20 cellular contexts compared by ENCODE assay signal in genomic region chr11:121488145-121488544, GRCh38. TPM values are rescaled to one million over a fixed set of nuclear protein-coding genes. Genes with fewer than 3 reads are reported as not detected.
DNase-seq lines count a peak whose midpoint lies in the region; ATAC-seq and TF ChIP-seq lines count a peak whose summit lies in the region.
"Had no signal": no experiment of that assay in that cellular context is flagged by ENCODE, and none has a peak within 500 bp of the region (broad histone marks: within the 10 kb centered on the region; RNA-seq: fewer than 3 reads in every experiment).

No MANE protein-coding gene starts in this region.

- H3K36me3 Mint-ChIP-seq in brain = peaks cover 19% of the 10 kb centered on the region
- peaks cover 15 to 87% (median 30%) of the 10 kb centered on the region in 3 donors for H3K36me3 Mint-ChIP-seq in naive thymus-derived CD8-positive, alpha-beta T cell
- peaks cover 38% of the 10 kb centered on the region for H3K36me3 Mint-ChIP-seq in type B pancreatic cell
- peaks cover 88% of the 10 kb centered on the region for H3K36me3 Mint-ChIP-seq in activated CD4-positive, alpha-beta T cell treated with anti-CD3 and anti-CD28 coated beads, Interleukin-2, amount 10 ng/mL, durations not matched to agents 7 days and 5 days (ENCODE audit: low read depth)

- H3K27me3 Mint-ChIP-seq in brain (peaks cover 3% of the 10 kb centered on the region), type B pancreatic cell (no peaks in the 10 kb centered on the region)
- no peaks in the 10 kb centered on the region for H3K27me3 Mint-ChIP-seq in naive thymus-derived CD8-positive, alpha-beta T cell
- H3K27me3 Mint-ChIP-seq in activated CD4-positive, alpha-beta T cell treated with anti-CD3 and anti-CD28 coated beads, Interleukin-2, amount 10 ng/mL, durations not matched to agents 7 days and 5 days = no peaks in the 10 kb centered on the region
- H3K27me3 Mint-ChIP-seq: CD4-positive, CD25-positive, alpha-beta regulatory T cell had no signal

- H3K9me3 Mint-ChIP-seq in brain (no peaks in the 10 kb centered on the region), type B pancreatic cell (peaks cover 5% of the 10 kb centered on the region)
- H3K9me3 Mint-ChIP-seq in naive thymus-derived CD8-positive, alpha-beta T cell = no peaks in the 10 kb centered on the region
- H3K9me3 Mint-ChIP-seq in activated CD4-positive, alpha-beta T cell treated with anti-CD3 and anti-CD28 coated beads, Interleukin-2, amount 10 ng/mL, durations not matched to agents 7 days and 5 days = no peaks in the 10 kb centered on the region
- H3K9me3 Mint-ChIP-seq: CD4-positive, CD25-positive, alpha-beta regulatory T cell had no signal

- peak; percentile 51 to 71 for ATAC-seq in left cardiac atrium
- ATAC-seq in naive thymus-derived CD8-positive, alpha-beta T cell = no peak
- ATAC-seq: GM12878, lower lobe of right lung, Right ventricle myocardium inferior had no signal

- H3K27ac Mint-ChIP-seq in brain (peak overlapping the region in 3 of 5 experiments; percentile 5 to 54 (median 14)), type B pancreatic cell (peak overlapping the region; percentile 94)
- H3K27ac Mint-ChIP-seq in naive thymus-derived CD8-positive, alpha-beta T cell = peak overlapping the region; percentile 36 to 88 (median 75)
- H3K27ac Mint-ChIP-seq in activated CD4-positive, alpha-beta T cell treated with anti-CD3 and anti-CD28 coated beads, Interleukin-2, amount 10 ng/mL, durations not matched to agents 7 days and 5 days = no peak overlapping the region

- peak overlapping the region in 1 of 5 experiments; percentile 43 for H3K4me3 Mint-ChIP-seq in brain
- no peak overlapping the region for H3K4me3 Mint-ChIP-seq in naive thymus-derived CD8-positive, alpha-beta T cell
- peak overlapping the region; percentile 76 for H3K4me3 Mint-ChIP-seq in type B pancreatic cell
- H3K4me3 Mint-ChIP-seq in activated CD4-positive, alpha-beta T cell treated with anti-CD3 and anti-CD28 coated beads, Interleukin-2, amount 10 ng/mL, durations not matched to agents 7 days and 5 days = no peak overlapping the region

- DNase-seq in left cardiac atrium (no peak), cardiac septum (ENCODE audit: low spot score) (no peak), type B pancreatic cell (ENCODE audit: extremely low spot score, unreplicated experiment) (no peak), NCI-H524 treated with DMSO at 0.1 percent for 48 hours (lab: John Stamatoyannopoulos, UW) (no peak)
- no peak for DNase-seq in naive thymus-derived CD8-positive, alpha-beta T cell
- DNase-seq in activated CD4-positive, alpha-beta T cell treated with anti-CD3 and anti-CD28 coated beads, Interleukin-2, amount 10 ng/mL, durations not matched to agents 7 days and 5 days = no peak
- DNase-seq in activated CD4-positive, alpha-beta T cell treated with anti-CD3 and anti-CD28 coated beads for 4 hours = no peak
- DNase-seq: activated CD4-positive, alpha-beta T cell treated with anti-CD3 and anti-CD28 coated beads, Interleukin-2, amount 50 U/mL, for 4 hours; CD4-positive, CD25-positive, alpha-beta regulatory T cell; DMS53; effector CD8-positive, alpha-beta T cell; glutamatergic neuron; lower lobe of right lung; NCI-H526; psoas muscle; stimulated activated CD4-positive, alpha-beta T cell treated with anti-CD3 and anti-CD28 coated beads, Interleukin-4, amount 100 ng/mL, for 1 hour; T-helper 1 cell had no signal

- POLR2A ChIA-PET in naive thymus-derived CD8-positive, alpha-beta T cell (lab: Charles Lee) = interaction anchor here (0.6 to 2.2 kb wide), 2 partner anchors 36 to 72 kb away, joined by 5 to 15 read pairs; partner anchors contain the start of genes SORL1 and SORL1-AS1
- POLR2A ChIA-PET in activated CD4-positive, alpha-beta T cell treated with anti-CD3 and anti-CD28 coated beads, Interleukin-2, amount 10 ng/mL, durations not matched to agents 7 days and 5 days (lab: Charles Lee) = no interaction called here

- H3K4me1 Mint-ChIP-seq in brain (no peaks in the 10 kb centered on the region), type B pancreatic cell (ENCODE audit: unreplicated experiment) (peaks cover 13% of the 10 kb centered on the region)
- peaks cover 49 to 75% (median 71%) of the 10 kb centered on the region in 4 donors for H3K4me1 Mint-ChIP-seq in naive thymus-derived CD8-positive, alpha-beta T cell
- H3K4me1 Mint-ChIP-seq in activated CD4-positive, alpha-beta T cell treated with anti-CD3 and anti-CD28 coated beads, Interleukin-2, amount 10 ng/mL, durations not matched to agents 7 days and 5 days = peaks cover 48% of the 10 kb centered on the region

- CTCF ChIA-PET in activated CD4-positive, alpha-beta T cell treated with anti-CD3 and anti-CD28 coated beads, Interleukin-2, amount 10 ng/mL, durations not matched to agents 7 days and 5 days (lab: Charles Lee) = interaction anchor here (1.1 kb wide), 1 partner anchor 14 kb away, joined by 3 read pairs; no protein-coding TSS in a partner anchor

- TF ChIP-seq CTCF in brain (conservative IDR thresholded peaks at IDR 0.05) = no peak
- TF ChIP-seq CTCF in type B pancreatic cell (conservative IDR thresholded peaks at IDR 0.05) = no peak

- intact Hi-C loops in left cardiac atrium (cut with DNase I) = no loop called here
- intact Hi-C loops in cardiac septum (cut with DNase I) = no loop called here

RNA-seq across cellular contexts. Expression of gene SORL1, which starts 36.0 kb away (rescaled TPM):
- 10 to 100 TPM in 1 of 2 donors, 1 to 10 TPM in 1; 9.6 to 10.6 TPM for total RNA-seq in left cardiac atrium
- 8.0 TPM for total RNA-seq in cardiac septum
- 29.0 TPM for polyA plus RNA-seq in brain (ENCODE audit: insufficient read depth, low read depth, low replicate concordance)
- total RNA-seq in naive thymus-derived CD8-positive, alpha-beta T cell = 100 to 1,000 TPM; 414 to 419 TPM
- polyA plus RNA-seq in naive thymus-derived CD8-positive, alpha-beta T cell = 100 to 1,000 TPM; 157 to 230 (median 158) TPM
- total RNA-seq in type B pancreatic cell (ENCODE audit: low replicate concordance) = 39.0 and 62.6 TPM in 2 replicates
- total RNA-seq in activated CD4-positive, alpha-beta T cell treated with anti-CD3 and anti-CD28 coated beads, Interleukin-2, amount 10 ng/mL, durations not matched to agents 7 days and 5 days = 100 to 1,000 TPM; 197 to 207 TPM

Comparison
In these comparisons a context has a peak if more than half of its experiments do, and no peak if none do; other contexts are left out.
1. ATAC-seq: peak in left cardiac atrium (2 of 2); none in naive thymus-derived CD8-positive, alpha-beta T cell (0 of 2).